ENCODE assay signal across 8 cellular contexts in the genomic region with DNA sequence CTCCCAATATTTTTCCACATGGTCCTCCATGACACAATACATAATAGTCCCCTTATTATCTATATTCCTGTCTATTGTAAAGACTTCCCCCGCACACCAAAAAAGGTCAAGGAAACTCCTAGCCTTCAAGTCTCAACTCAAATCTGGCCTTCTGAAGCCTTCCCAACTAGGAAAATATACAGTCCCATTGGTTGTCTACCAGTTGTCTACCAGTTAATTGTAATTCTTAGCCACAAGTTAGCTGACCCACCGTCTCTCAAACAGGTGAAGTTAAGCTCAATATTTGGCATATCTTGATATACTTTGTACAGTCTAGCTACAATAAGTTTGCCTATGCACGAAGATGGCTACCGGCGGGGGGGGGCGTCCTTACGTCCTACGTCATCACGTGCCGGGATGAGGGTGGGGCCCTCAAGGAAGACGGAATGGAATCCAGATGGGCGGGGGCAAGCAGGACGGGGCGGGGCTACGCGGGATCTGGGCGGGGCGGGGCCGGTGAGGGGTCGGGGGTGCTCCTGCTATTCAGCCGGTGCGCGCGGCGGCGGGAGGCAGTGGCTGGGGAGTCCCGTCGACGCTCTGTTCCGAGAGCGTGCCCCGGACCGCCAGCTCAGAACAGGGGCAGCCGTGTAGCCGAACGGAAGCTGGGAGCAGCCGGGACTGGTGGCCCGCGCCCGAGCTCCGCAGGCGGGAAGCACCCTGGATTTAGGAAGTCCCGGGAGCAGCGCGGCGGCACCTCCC. TPM values are rescaled to one million over a fixed set of nuclear protein-coding genes. Genes with fewer than 3 reads are reported as not detected.
DNase-seq lines count a peak whose midpoint lies in the region; ATAC-seq and TF ChIP-seq lines count a peak whose summit lies in the region.

A gene (plus strand): TSS at position 551 of the 738 bp plus-strand sequence. CDS start 613 bp downstream, outside the sequence.

- H3K4me1 ChIP-seq in PC-3 (ENCODE audit: insufficient read depth, low read length) (peaks cover 17% of the 10 kb centered on the region), esophagus muscularis mucosa (peaks cover 11 to 27% (median 18%) of the 10 kb centered on the region in 4 donors)

- H4K20me1 ChIP-seq in PC-3 (ENCODE audit: low read length) = peaks cover 32% of the 10 kb centered on the region

- TF ChIP-seq CTCF in PC-3 (conservative IDR thresholded peaks at IDR 0.05; ENCODE audit: low read depth, low read length) (no peak), esophagus muscularis mucosa (IDR thresholded peaks at IDR 0.05) (no peak)

- peak within 1 kb of the TSS; percentile 74 for H3K4me2 ChIP-seq in PC-3 (ENCODE audit: low read length)

- no peaks in the 10 kb centered on the region for H3K9me2 ChIP-seq in PC-3 (replicated peaks; ENCODE audit: low read length)

- 19% methylated on average over 8 of the region's 46 CpGs for WGBS in esophagus muscularis mucosa

- peak within 1 kb of the TSS; percentile 94 for H3K9ac ChIP-seq in PC-3 (ENCODE audit: low read length)

- no peaks in the 10 kb centered on the region for H3F3A ChIP-seq in PC-3 (ENCODE audit: low read length, unreplicated experiment)

- POLR2A ChIA-PET in PC-3 (lab: Charles Lee; ENCODE audit: unreplicated experiment) = interaction anchor here (0.5 to 1.3 kb wide), 20 partner anchors 9 to 635 kb away, joined by 3 to 40 read pairs (median 5); no protein-coding TSS in a partner anchor

- TF ChIP-seq EP300 in esophagus muscularis mucosa (IDR thresholded peaks at IDR 0.05) = no peak

- BruUV-seq in PC-3 (replicated peaks; lab: Mats Ljungman, UMichigan) = TSS peak; percentile 68

- CTCF ChIA-PET in PC-3 (lab: Charles Lee) = interaction anchor here (0.6 to 0.9 kb wide), 4 partner anchors 18 to 376 kb away, joined by 3 to 5 read pairs (median 4); no protein-coding TSS in a partner anchor

- peak; percentile 87 for TF ChIP-seq POLR2A in esophagus muscularis mucosa (IDR thresholded peaks at IDR 0.05; ENCODE audit: low read depth)

- H3K27ac ChIP-seq in PC-3 (ENCODE audit: low read length) (peak within 1 kb of the TSS; percentile 75), esophagus muscularis mucosa (replicated peaks in 1 of 4) (peak within 1 kb of the TSS; percentile 92 to 97 (median 94))

- H3K79me2 ChIP-seq in PC-3 (ENCODE audit: low read length) = peaks cover 46% of the 10 kb centered on the region

- H3K27me3 ChIP-seq in PC-3 (ENCODE audit: low read length) = no peaks in the 10 kb centered on the region
- peaks cover 0 to 4% (median 0%) of the 10 kb centered on the region in 4 donors for H3K27me3 ChIP-seq in esophagus muscularis mucosa

- intact Hi-C loops in PC-3 (cut with micrococcal nuclease) (loop anchor here (1.0 to 2.0 kb wide), 3 partner anchors 22 to 371 kb away; no protein-coding TSS in a partner anchor), esophagus muscularis mucosa (cut with DNase I) (loop anchor here (5.0 kb wide), 1 partner anchor 316 kb away; no protein-coding TSS in a partner anchor)

- peak; percentile 58 for ATAC-seq in GM19467 (IDR thresholded peaks at IDR 0.05; ENCODE audit: unreplicated experiment)
- peak; percentile 72 for ATAC-seq in PC-3

- H2AFZ ChIP-seq in PC-3 (ENCODE audit: low read length) = peak within 1 kb of the TSS; percentile 100

- H3K36me3 ChIP-seq in PC-3 (ENCODE audit: low read depth, low read length) (no peaks in the 10 kb centered on the region), esophagus muscularis mucosa (no peaks in the 10 kb centered on the region)

- DNase-seq in COLO668 (lab: John Stamatoyannopoulos, UW; ENCODE audit: unreplicated experiment) = peak; percentile 97
- DNase-seq in HS-5 (ENCODE audit: low read depth) = peak; percentile 77
- peak; percentile 89 for DNase-seq in PC-3
- DNase-seq in activated T-cell treated with anti-CD3 and anti-CD28 coated beads, Interleukin-2, amount 50 U/mL, for 48 hours = peak; percentile 88 to 89
- DNase-seq in esophagus muscularis mucosa (ENCODE audit: extremely low spot score) = peak; percentile 99
- DNase-seq in myocyte (ENCODE audit: low read depth) = peak; percentile 96
- DNase-seq in stimulated activated CD8-positive, alpha-beta memory T cell treated with anti-CD3 and anti-CD28 coated beads, Interleukin-7, amount 100 ng/mL, for 48 hours (ENCODE audit: extremely low read depth in 1 of 2, low read depth in 1 of 2) = peak; percentile 72 to 82

- H3K9me3 ChIP-seq in PC-3 (ENCODE audit: low read length) (no peaks in the 10 kb centered on the region), esophagus muscularis mucosa (no peaks in the 10 kb centered on the region)

- peak within 1 kb of the TSS; percentile 94 for H3K4me3 ChIP-seq in PC-3 (ENCODE audit: low read length)
- H3K4me3 ChIP-seq in esophagus muscularis mucosa = peak within 1 kb of the TSS; percentile 90 to 98 (median 93)

RNA-seq across cellular contexts. Expression of the gene that starts here (rescaled TPM):
- 62.5 and 72.7 TPM in 2 replicates for total RNA-seq in PC-3 (2014; rRNA removed)
- 100 to 1,000 TPM in 1 of 4 donors, 10 to 100 TPM in 3; 67.3 to 111 (median 77.8) TPM for total RNA-seq in esophagus muscularis mucosa
- 84.7 and 96.4 TPM in 2 replicates for total RNA-seq in myocyte
- 38.3 TPM for polyA plus RNA-seq in myocyte (2012)

Comparison
In these comparisons a context has a peak if more than half of its experiments do, and no peak if none do; other contexts are left out.
1. Peak in every context shown above with its lines: DNase-seq, ATAC-seq, H3K4me3 ChIP-seq and H3K27ac ChIP-seq.